ENCODE assay signal across 9 cellular contexts in the genomic region with DNA sequence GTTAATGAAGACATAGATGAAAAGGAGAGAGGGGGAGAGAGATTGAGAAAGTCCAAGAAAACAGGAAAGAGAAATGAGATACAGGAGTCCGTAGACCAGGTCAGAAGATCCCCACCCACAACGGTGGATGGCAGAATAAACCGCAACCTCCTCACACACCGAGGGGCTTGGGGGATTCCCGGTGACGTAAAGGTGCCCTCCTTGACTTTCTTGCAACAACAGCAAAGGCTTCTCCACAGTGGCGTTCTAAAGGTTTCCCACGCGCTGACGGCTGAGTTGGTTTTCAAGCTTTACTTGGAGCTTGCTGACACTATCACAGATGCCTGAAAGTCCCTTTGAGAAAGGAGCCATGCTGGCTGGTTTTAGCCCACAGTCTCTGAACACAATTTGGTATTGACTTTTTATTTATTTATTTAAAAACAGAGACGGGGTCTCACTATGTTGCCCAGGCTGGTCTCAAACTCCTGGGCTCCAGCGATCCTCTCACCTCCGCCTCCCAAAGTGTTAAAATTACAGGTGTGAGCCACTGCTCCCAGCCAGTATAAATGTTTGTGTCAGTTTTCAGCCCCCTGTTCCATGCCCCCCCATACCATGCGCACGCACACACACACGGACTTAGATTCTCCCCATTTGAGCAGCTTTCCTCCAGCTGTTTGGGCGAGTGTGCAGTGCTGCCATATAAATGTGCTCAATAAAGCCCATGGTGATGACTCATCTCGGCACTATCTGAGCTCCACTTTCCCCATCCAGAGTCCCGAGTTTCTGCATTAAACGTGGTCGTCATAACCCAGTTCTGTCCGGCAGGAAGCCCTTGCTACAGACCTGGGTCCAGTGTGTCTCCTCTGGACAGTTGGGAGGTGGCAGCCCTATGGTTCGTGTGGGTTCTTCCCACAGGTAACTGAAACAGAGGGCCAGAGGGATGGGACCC. TPM values are rescaled to one million over a fixed set of nuclear protein-coding genes. Genes with fewer than 3 reads are reported as not detected.
DNase-seq lines count a peak whose midpoint lies in the region; ATAC-seq lines count a peak whose summit lies in the region.
"Had no signal": no experiment of that assay in that cellular context is flagged by ENCODE, and none has a peak within 500 bp of the region (broad histone marks: within the 10 kb centered on the region; RNA-seq: fewer than 3 reads in every experiment).

No MANE protein-coding gene starts in this region.

- peak; percentile 80 for ATAC-seq in central memory CD8-positive, alpha-beta T cell (replicated peaks; ENCODE audit: extremely low read depth, poor library complexity, severe bottlenecking)

- H3K27me3 Mint-ChIP-seq in activated naive CD4-positive, alpha-beta T cell treated with anti-CD3 and anti-CD28 coated beads, Interleukin-2, amount 50 U/mL, for 24 hours: no peaks in the 10 kb centered on the region
- no peaks in the 10 kb centered on the region for H3K27me3 Mint-ChIP-seq in activated naive CD4-positive, alpha-beta T cell treated with anti-CD3 and anti-CD28 coated beads for 36 hours (ENCODE audit: low read depth)
- H3K27me3 Mint-ChIP-seq in central memory CD8-positive, alpha-beta T cell: no peaks in the 10 kb centered on the region

- H3K36me3 Mint-ChIP-seq in activated naive CD4-positive, alpha-beta T cell treated with anti-CD3 and anti-CD28 coated beads, Interleukin-2, amount 50 U/mL, for 24 hours: no peaks in the 10 kb centered on the region
- peaks cover 12% of the 10 kb centered on the region for H3K36me3 Mint-ChIP-seq in activated naive CD4-positive, alpha-beta T cell treated with anti-CD3 and anti-CD28 coated beads for 36 hours (ENCODE audit: low read depth)
- no peaks in the 10 kb centered on the region for H3K36me3 Mint-ChIP-seq in central memory CD8-positive, alpha-beta T cell (ENCODE audit: insufficient read depth)

- intact Hi-C loops in activated naive CD4-positive, alpha-beta T cell treated with anti-CD3 and anti-CD28 coated beads for 36 hours (cut with micrococcal nuclease): no loop called here

- H3K36me3 ChIP-seq in MG63: peaks cover 7% of the 10 kb centered on the region

- no peak overlapping the region for H3K4me3 Mint-ChIP-seq in activated naive CD4-positive, alpha-beta T cell treated with anti-CD3 and anti-CD28 coated beads, Interleukin-2, amount 50 U/mL, for 24 hours
- no peak overlapping the region for H3K4me3 Mint-ChIP-seq in activated naive CD4-positive, alpha-beta T cell treated with anti-CD3 and anti-CD28 coated beads for 36 hours
- H3K4me3 Mint-ChIP-seq in central memory CD8-positive, alpha-beta T cell: peak overlapping the region; percentile 66

- H3K27me3 ChIP-seq in MG63: no peaks in the 10 kb centered on the region

- CTCF ChIA-PET in activated naive CD4-positive, alpha-beta T cell treated with anti-CD3 and anti-CD28 coated beads for 36 hours (lab: Charles Lee): interaction anchor here (0.6 to 1.5 kb wide), 2 partner anchors 9 to 10 kb away, joined by 3 read pairs; no protein-coding TSS in a partner anchor

- no peak for DNase-seq in activated naive CD4-positive, alpha-beta T cell treated with anti-CD3 and anti-CD28 coated beads for 36 hours
- peak; percentile 14 for DNase-seq in MG63
- DNase-seq in central memory CD8-positive, alpha-beta T cell (ENCODE audit: low spot score in 2 of 2): peak; percentile 38 to 66
- peak; percentile 68 to 82 for DNase-seq in stimulated activated CD8-positive, alpha-beta memory T cell treated with anti-CD3 and anti-CD28 coated beads, Interleukin-2, amount 100 ng/mL, for 48 hours (ENCODE audit: low read depth in 2 of 2)
- no peak for DNase-seq in DMS79 (lab: John Stamatoyannopoulos, UW)
- no peak for DNase-seq in medulla oblongata (ENCODE audit: extremely low spot score)
- no peak for DNase-seq in NCI-H510A treated with DMSO at 0.1 percent for 48 hours (lab: John Stamatoyannopoulos, UW)

- H3K4me1 Mint-ChIP-seq in activated naive CD4-positive, alpha-beta T cell treated with anti-CD3 and anti-CD28 coated beads, Interleukin-2, amount 50 U/mL, for 24 hours: peaks cover 27% of the 10 kb centered on the region
- peaks cover 14% of the 10 kb centered on the region for H3K4me1 Mint-ChIP-seq in activated naive CD4-positive, alpha-beta T cell treated with anti-CD3 and anti-CD28 coated beads for 36 hours (ENCODE audit: low read depth)
- peaks cover 20% of the 10 kb centered on the region for H3K4me1 Mint-ChIP-seq in central memory CD8-positive, alpha-beta T cell

- H3K27ac Mint-ChIP-seq in activated naive CD4-positive, alpha-beta T cell treated with anti-CD3 and anti-CD28 coated beads, Interleukin-2, amount 50 U/mL, for 24 hours: peak overlapping the region; percentile 59
- H3K27ac Mint-ChIP-seq in activated naive CD4-positive, alpha-beta T cell treated with anti-CD3 and anti-CD28 coated beads for 36 hours: no peak overlapping the region
- H3K27ac Mint-ChIP-seq in central memory CD8-positive, alpha-beta T cell (ENCODE audit: low read depth): peak overlapping the region; percentile 64

- H3K4me3 ChIP-seq in MG63: no peak overlapping the region
- H3K4me3 ChIP-seq: skin epidermis had no signal

- H3K9me3 ChIP-seq in MG63: no peaks in the 10 kb centered on the region

- H3K9me3 Mint-ChIP-seq in activated naive CD4-positive, alpha-beta T cell treated with anti-CD3 and anti-CD28 coated beads, Interleukin-2, amount 50 U/mL, for 24 hours: no peaks in the 10 kb centered on the region
- no peaks in the 10 kb centered on the region for H3K9me3 Mint-ChIP-seq in activated naive CD4-positive, alpha-beta T cell treated with anti-CD3 and anti-CD28 coated beads for 36 hours
- no peaks in the 10 kb centered on the region for H3K9me3 Mint-ChIP-seq in central memory CD8-positive, alpha-beta T cell

RNA-seq across cellular contexts. Expression of gene SEC14L1, which starts 33.0 kb away (rescaled TPM):
- total RNA-seq in activated naive CD4-positive, alpha-beta T cell treated with anti-CD3 and anti-CD28 coated beads for 36 hours: 10 to 100 TPM; 39.6 to 42.5 TPM
- total RNA-seq in MG63 (2014; rRNA removed; shearing (Covaris generic); ENCODE audit: low replicate concordance): 16.2 and 41.7 TPM in 2 replicates

Comparison
In these comparisons a context has a peak if more than half of its experiments do, and no peak if none do; other contexts are left out.
1. DNase-seq: peak in MG63 (single experiment), central memory CD8-positive, alpha-beta T cell (2 of 2) and stimulated activated CD8-positive, alpha-beta memory T cell treated with anti-CD3 and anti-CD28 coated beads, Interleukin-2, amount 100 ng/mL, for 48 hours (2 of 2); none in activated naive CD4-positive, alpha-beta T cell treated with anti-CD3 and anti-CD28 coated beads for 36 hours (single experiment), DMS79 (single experiment), medulla oblongata (single experiment) and NCI-H510A treated with DMSO at 0.1 percent for 48 hours (single experiment).